Comparison of ENCODE assay signal across 8 cellular contexts in genomic region chr11:120324932-120325810, GRCh38. TPM values are rescaled to one million over a fixed set of nuclear protein-coding genes. Genes with fewer than 3 reads are reported as not detected.
DNase-seq lines count a peak whose midpoint lies in the region; ATAC-seq lines count a peak whose summit lies in the region.

TSS of gene TLCD5 (plus strand) at chr11:120325299. CDS start at chr11:120327442, 2,143 bp downstream.

- peak within 1 kb of the TSS; percentile 98 for H3K9ac ChIP-seq in endocrine pancreas (ENCODE audit: control insufficient read depth, insufficient read depth, low read length)

- H3K4me3 Mint-ChIP-seq in activated CD4-positive, alpha-beta T cell treated with anti-CD3 and anti-CD28 coated beads, Interleukin-2, amount 10 ng/mL, durations not matched to agents 24 days and 14 days = peak within 1 kb of the TSS; percentile 67
- H3K4me3 Mint-ChIP-seq in stimulated activated naive CD8-positive, alpha-beta T cell treated with anti-CD3 and anti-CD28 coated beads, Interleukin-15, Interleukin-2, amounts not matched to agents 100 ng/mL and 50 ng/mL, for 24 hours = peak within 1 kb of the TSS; percentile 77

- H3K4me3 ChIP-seq in endocrine pancreas (ENCODE audit: control insufficient read depth, insufficient read depth, low read length) = peak within 1 kb of the TSS; percentile 94

- ATAC-seq in GM19455 (IDR thresholded peaks at IDR 0.05; ENCODE audit: unreplicated experiment) = peak; percentile 53
- ATAC-seq in HG03135 (IDR thresholded peaks at IDR 0.05; ENCODE audit: unreplicated experiment) = no peak

- peaks cover 4% of the 10 kb centered on the region for H3K36me3 ChIP-seq in endocrine pancreas (ENCODE audit: control insufficient read depth, insufficient read depth, low read length)

- H3K9me3 Mint-ChIP-seq in activated CD4-positive, alpha-beta T cell treated with anti-CD3 and anti-CD28 coated beads, Interleukin-2, amount 10 ng/mL, durations not matched to agents 24 days and 14 days = peaks cover 6% of the 10 kb centered on the region
- no peaks in the 10 kb centered on the region for H3K9me3 Mint-ChIP-seq in stimulated activated naive CD8-positive, alpha-beta T cell treated with anti-CD3 and anti-CD28 coated beads, Interleukin-15, Interleukin-2, amounts not matched to agents 100 ng/mL and 50 ng/mL, for 24 hours

- intact Hi-C loops in activated CD4-positive, alpha-beta T cell treated with anti-CD3 and anti-CD28 coated beads, Interleukin-2, amount 10 ng/mL, durations not matched to agents 24 days and 14 days (cut with micrococcal nuclease) = no loop called here

- peaks cover 8% of the 10 kb centered on the region for H3K4me1 ChIP-seq in endocrine pancreas (ENCODE audit: control insufficient read depth, insufficient read depth, low read length)

- no peaks in the 10 kb centered on the region for H3K36me3 Mint-ChIP-seq in activated CD4-positive, alpha-beta T cell treated with anti-CD3 and anti-CD28 coated beads, Interleukin-2, amount 10 ng/mL, durations not matched to agents 24 days and 14 days (ENCODE audit: low read depth)
- no peaks in the 10 kb centered on the region for H3K36me3 Mint-ChIP-seq in stimulated activated naive CD8-positive, alpha-beta T cell treated with anti-CD3 and anti-CD28 coated beads, Interleukin-15, Interleukin-2, amounts not matched to agents 100 ng/mL and 50 ng/mL, for 24 hours (ENCODE audit: low read depth)

- H3K4me1 Mint-ChIP-seq in activated CD4-positive, alpha-beta T cell treated with anti-CD3 and anti-CD28 coated beads, Interleukin-2, amount 10 ng/mL, durations not matched to agents 24 days and 14 days = peaks cover 8% of the 10 kb centered on the region
- H3K4me1 Mint-ChIP-seq in stimulated activated naive CD8-positive, alpha-beta T cell treated with anti-CD3 and anti-CD28 coated beads, Interleukin-15, Interleukin-2, amounts not matched to agents 100 ng/mL and 50 ng/mL, for 24 hours (ENCODE audit: low read depth) = peaks cover 27% of the 10 kb centered on the region

- H3K27me3 Mint-ChIP-seq in activated CD4-positive, alpha-beta T cell treated with anti-CD3 and anti-CD28 coated beads, Interleukin-2, amount 10 ng/mL, durations not matched to agents 24 days and 14 days = peaks cover 63% of the 10 kb centered on the region
- peaks cover 71% of the 10 kb centered on the region for H3K27me3 Mint-ChIP-seq in stimulated activated naive CD8-positive, alpha-beta T cell treated with anti-CD3 and anti-CD28 coated beads, Interleukin-15, Interleukin-2, amounts not matched to agents 100 ng/mL and 50 ng/mL, for 24 hours

- no peaks in the 10 kb centered on the region for H3K27me3 ChIP-seq in endocrine pancreas (ENCODE audit: control insufficient read depth, insufficient read depth, low read length)

- no peaks in the 10 kb centered on the region for H3K9me3 ChIP-seq in endocrine pancreas (ENCODE audit: control insufficient read depth, low read length)

- DNase-seq in AG20443 (ENCODE audit: low spot score) = peak; percentile 84
- peak; percentile 84 to 88 for DNase-seq in NCI-H2081 (lab: John Stamatoyannopoulos, UW)
- peak; percentile 81 for DNase-seq in activated CD4-positive, alpha-beta T cell treated with anti-CD3 and anti-CD28 coated beads, Interleukin-2, amount 10 ng/mL, durations not matched to agents 24 days and 14 days
- DNase-seq in medulla oblongata (ENCODE audit: extremely low spot score) = peak; percentile 48

- no peak within 1 kb of the TSS for H3K27ac Mint-ChIP-seq in activated CD4-positive, alpha-beta T cell treated with anti-CD3 and anti-CD28 coated beads, Interleukin-2, amount 10 ng/mL, durations not matched to agents 24 days and 14 days
- no peak within 1 kb of the TSS for H3K27ac Mint-ChIP-seq in stimulated activated naive CD8-positive, alpha-beta T cell treated with anti-CD3 and anti-CD28 coated beads, Interleukin-15, Interleukin-2, amounts not matched to agents 100 ng/mL and 50 ng/mL, for 24 hours

RNA-seq across cellular contexts. Expression of gene TLCD5, which starts in this region (rescaled TPM):
- 0.76 and 1.2 TPM in 2 replicates for total RNA-seq in activated CD4-positive, alpha-beta T cell treated with anti-CD3 and anti-CD28 coated beads, Interleukin-2, amount 10 ng/mL, durations not matched to agents 24 days and 14 days
